ENCODE assay signal across 14 cellular contexts in genomic region chr14:77989441-77989891, GRCh38.
DNase-seq lines count a peak whose midpoint lies in the region; ATAC-seq and TF ChIP-seq lines count a peak whose summit lies in the region.
"Had no signal": no experiment of that assay in that cellular context is flagged by ENCODE, and none has a peak within 500 bp of the region (broad histone marks: within the 10 kb centered on the region; RNA-seq: fewer than 3 reads in every experiment).

No MANE protein-coding gene starts in this region.

- no peaks in the 10 kb centered on the region for H3K27me3 ChIP-seq in heart right ventricle
- H3K27me3 ChIP-seq: cardiac muscle cell had no signal

- H3K4me3 ChIP-seq in heart right ventricle = no peak overlapping the region
- H3K4me3 ChIP-seq: cardiac muscle cell had no signal

- no peaks in the 10 kb centered on the region for H3K9me3 ChIP-seq in heart right ventricle

- intact Hi-C loops in heart right ventricle (cut with DNase I) = loop anchor here in 2 of 10 donors (10.0 kb wide), 1 partner anchor 125 kb away; no protein-coding TSS in a partner anchor

- no peak overlapping the region for H3K27ac Mint-ChIP-seq in type B pancreatic cell
- no peak overlapping the region for H3K27ac Mint-ChIP-seq in activated naive CD8-positive, alpha-beta T cell treated with anti-CD3 and anti-CD28 coated beads for 36 hours

- no peaks in the 10 kb centered on the region for H3K36me3 Mint-ChIP-seq in type B pancreatic cell
- H3K36me3 Mint-ChIP-seq in activated naive CD8-positive, alpha-beta T cell treated with anti-CD3 and anti-CD28 coated beads for 36 hours = no peaks in the 10 kb centered on the region
- H3K36me3 Mint-ChIP-seq: CD4-positive, CD25-positive, alpha-beta regulatory T cell had no signal

- peaks cover 0 to 20% (median 0%) of the 10 kb centered on the region in 9 donors for H3K4me1 ChIP-seq in heart right ventricle

- ATAC-seq in heart right ventricle = peak; percentile 57 to 82 (median 68)
- no peak for ATAC-seq in GM21529 (IDR thresholded peaks at IDR 0.05; ENCODE audit: unreplicated experiment)
- ATAC-seq in HG02852 (IDR thresholded peaks at IDR 0.05; ENCODE audit: unreplicated experiment) = no peak

- H3K4me3 Mint-ChIP-seq in type B pancreatic cell = peak overlapping the region; percentile 12
- no peak overlapping the region for H3K4me3 Mint-ChIP-seq in activated naive CD8-positive, alpha-beta T cell treated with anti-CD3 and anti-CD28 coated beads for 36 hours
- H3K4me3 Mint-ChIP-seq: CD4-positive, CD25-positive, alpha-beta regulatory T cell had no signal

- peaks cover 19% of the 10 kb centered on the region for H3K4me1 Mint-ChIP-seq in type B pancreatic cell (ENCODE audit: unreplicated experiment)
- no peaks in the 10 kb centered on the region for H3K4me1 Mint-ChIP-seq in activated naive CD8-positive, alpha-beta T cell treated with anti-CD3 and anti-CD28 coated beads for 36 hours
- H3K4me1 Mint-ChIP-seq: CD4-positive, CD25-positive, alpha-beta regulatory T cell had no signal

- H3K27ac ChIP-seq in heart right ventricle = peak overlapping the region in 8 of 10 donors; percentile 20 to 78 (median 72)
- H3K27ac ChIP-seq: cardiac muscle cell, VCaP had no signal

- H3K27me3 Mint-ChIP-seq in type B pancreatic cell = no peaks in the 10 kb centered on the region
- no peaks in the 10 kb centered on the region for H3K27me3 Mint-ChIP-seq in activated naive CD8-positive, alpha-beta T cell treated with anti-CD3 and anti-CD28 coated beads for 36 hours

- TF ChIP-seq CTCF in heart right ventricle (IDR thresholded peaks at IDR 0.05) (no peak), type B pancreatic cell (conservative IDR thresholded peaks at IDR 0.05) (no peak)

- DNase-seq in cerebellar cortex (ENCODE audit: low spot score) (peak; percentile 8), heart right ventricle (peak; percentile 30 to 51), nucleus accumbens (lab: John Stamatoyannopoulos, UW) (peak in 54 of 56 donors; percentile 37 to 97 (median 84)), type B pancreatic cell (ENCODE audit: extremely low spot score, unreplicated experiment) (no peak)
- DNase-seq in activated naive CD8-positive, alpha-beta T cell treated with anti-CD3 and anti-CD28 coated beads for 36 hours = no peak
- DNase-seq: activated CD8-positive, alpha-beta memory T cell treated with anti-CD3 and anti-CD28 coated beads for 24 hours; activated effector memory CD4-positive, alpha-beta T cell treated with Interleukin-2 at 50 U/mL for 16 hours; CD4-positive, CD25-positive, alpha-beta regulatory T cell; Kasumi-1; NCI-H446 treated with DMSO at 0.1 percent for 48 hours had no signal

- WGBS in heart right ventricle, 2 donors = 37 to 58% methylated on average over 10 of the region's 10 CpGs

- H3K9me3 Mint-ChIP-seq in type B pancreatic cell = no peaks in the 10 kb centered on the region
- H3K9me3 Mint-ChIP-seq in activated naive CD8-positive, alpha-beta T cell treated with anti-CD3 and anti-CD28 coated beads for 36 hours = no peaks in the 10 kb centered on the region

- no peaks in the 10 kb centered on the region for H3K36me3 ChIP-seq in heart right ventricle
- H3K36me3 ChIP-seq: cardiac muscle cell had no signal

Comparison
In these comparisons a context has a peak if more than half of its experiments do, and no peak if none do; other contexts are left out.
1. DNase-seq: peak in cerebellar cortex (single experiment), heart right ventricle (2 of 2) and nucleus accumbens (54 of 56); none in type B pancreatic cell (single experiment) and activated naive CD8-positive, alpha-beta T cell treated with anti-CD3 and anti-CD28 coated beads for 36 hours (single experiment).
2. ATAC-seq: peak in heart right ventricle (8 of 8); none in GM21529 (single experiment) and HG02852 (single experiment).